8 cellular contexts compared by ENCODE assay signal in genomic region chr7:139340037-139340807, GRCh38. TPM values are rescaled to one million over a fixed set of nuclear protein-coding genes. Genes with fewer than 3 reads are reported as not detected.
DNase-seq lines count a peak whose midpoint lies in the region; ATAC-seq, FAIRE-seq and TF ChIP-seq lines count a peak whose summit lies in the region.

No MANE protein-coding gene starts in this region.

- H3K27me3 ChIP-seq in adrenal gland = no peaks in the 10 kb centered on the region
- no peaks in the 10 kb centered on the region for H3K27me3 ChIP-seq in heart left ventricle

- H3K4me1 ChIP-seq in adrenal gland (replicated peaks in 1 of 2) (peaks cover 4 to 11% of the 10 kb centered on the region in 2 donors), heart left ventricle (peaks cover 0 to 23% (median 10%) of the 10 kb centered on the region in 12 donors)

- H3K4me1 Mint-ChIP-seq in type B pancreatic cell (ENCODE audit: unreplicated experiment) = peaks cover 10% of the 10 kb centered on the region

- H3K36me3 Mint-ChIP-seq in type B pancreatic cell = peaks cover 17% of the 10 kb centered on the region

- H3K4me3 ChIP-seq in adrenal gland = peak overlapping the region; percentile 49 to 88 (median 68)
- H3K4me3 ChIP-seq in heart left ventricle = peak overlapping the region; percentile 63 to 88 (median 84)

- TF ChIP-seq CTCF in adrenal gland (IDR thresholded peaks at IDR 0.05) (peak; percentile 48 to 84 (median 73)), heart left ventricle (IDR thresholded peaks at IDR 0.05) (peak; percentile 64 to 92 (median 80)), type B pancreatic cell (conservative IDR thresholded peaks at IDR 0.05) (peak; percentile 83)

- TF ChIP-seq POLR2A in GM12891 (IDR thresholded peaks at IDR 0.05; ENCODE audit: low read depth, low read length) = peak; percentile 53; the same call in 1 of the 2 replicates
- peak in 1 of 2 donors; percentile 66 for TF ChIP-seq POLR2A in adrenal gland (IDR thresholded peaks at IDR 0.05)
- TF ChIP-seq POLR2A in heart left ventricle (IDR thresholded peaks at IDR 0.05) = peak in 1 of 2 donors; percentile 54

- H3K27ac Mint-ChIP-seq in type B pancreatic cell = peak overlapping the region; percentile 100

- H3K9me3 Mint-ChIP-seq in type B pancreatic cell = no peaks in the 10 kb centered on the region

- H3K27me3 Mint-ChIP-seq in type B pancreatic cell = peaks cover 9% of the 10 kb centered on the region

- intact Hi-C loops in adrenal gland (cut with DNase I) = loop anchor here in 1 of 2 donors (2.0 kb wide), 1 partner anchor 19 kb away; the partner anchor contains the start of gene LUC7L2
- intact Hi-C loops in heart left ventricle (cut with DNase I) = loop anchor here in 5 of 10 donors (1.0 to 2.0 kb wide), 4 partner anchors 19 to 109 kb away; partner anchors contain the start of genes LUC7L2 (in 4 of the 5) and UBN2 (in 2 of the 5)

- H3K4me3 Mint-ChIP-seq in type B pancreatic cell = peak overlapping the region; percentile 96

- peaks cover 0 to 1% of the 10 kb centered on the region in 2 donors for H3K36me3 ChIP-seq in adrenal gland (replicated peaks in 1 of 2)
- peaks cover 0 to 3% (median under 1%) of the 10 kb centered on the region in 9 donors for H3K36me3 ChIP-seq in heart left ventricle

- peak; percentile 99 for FAIRE-seq in GM12891 (lab: Jason Lieb, UNC)

- H3K9me3 ChIP-seq in adrenal gland (replicated peaks in 1 of 3) (no peaks in the 10 kb centered on the region), heart left ventricle (peaks cover 0 to 9% (median 0%) of the 10 kb centered on the region in 12 donors)

- 2 to 6% (median 4%) methylated on average over 18 to 66 of the region's 66 CpGs for WGBS in adrenal gland, 4 donors
- WGBS in heart left ventricle, 4 donors = 2 to 3% (median 2%) methylated on average over 46 to 66 of the region's 66 CpGs

- DNase-seq in GM12891 (ENCODE audit: insufficient read length, low spot score) (peak; percentile 82), NCI-H1436 treated with DMSO at 0.1 percent for 48 hours (lab: John Stamatoyannopoulos, UW) (peak; percentile 98), T follicular helper cell (ENCODE audit: low read depth) (peak; percentile 98), adrenal gland (peak; percentile 98 to 100 (median 99)), heart left ventricle (peak; percentile 98 to 99 (median 98)), pons (ENCODE audit: low spot score) (peak; percentile 100), type B pancreatic cell (ENCODE audit: extremely low spot score, unreplicated experiment) (peak; percentile 97)

- ATAC-seq in HG02870 (IDR thresholded peaks at IDR 0.05; ENCODE audit: unreplicated experiment) = peak; percentile 74
- ATAC-seq in heart left ventricle = peak; percentile 87 to 90 (median 90)

- H3K27ac ChIP-seq in adrenal gland = peak overlapping the region; percentile 93 to 100 (median 100)
- peak overlapping the region; percentile 96 to 100 (median 99) for H3K27ac ChIP-seq in heart left ventricle

TF ChIP-seq in GM12891, 5 proteins besides CTCF, POLR2A, EP300 and RAD21:
- TF ChIP-seq SPI1 (IDR thresholded peaks at IDR 0.05; ENCODE audit: low read depth, low read length) = peak; percentile 32; the same call in 1 of the 2 replicates
- TF ChIP-seq POU2F2 (IDR thresholded peaks at IDR 0.05; ENCODE audit: low read depth, low read length) = peak; percentile 82
- TF ChIP-seq TAF1 (IDR thresholded peaks at IDR 0.05; ENCODE audit: low read depth, low read length) = peak; percentile 34; the same call in 1 of the 2 replicates
- TF ChIP-seq PAX5 (IDR thresholded peaks at IDR 0.05; ENCODE audit: insufficient read depth, low read length, severe bottlenecking) = peak; percentile 42
- TF ChIP-seq POLR2AphosphoS5 (IDR thresholded peaks at IDR 0.05; ENCODE audit: low read depth, low read length) = no peak

RNA-seq across cellular contexts. Expression of gene FMC1, which starts 0.9 kb away (rescaled TPM):
- polyA plus RNA-seq in GM12891 (2012; ENCODE audit: low read depth, missing spikeins) = 13.7 TPM
- total RNA-seq in adrenal gland (10 to 100 TPM in 7 of 8 donors, 1 to 10 TPM in 1; 10.0 to 29.5 (median 20.2) TPM), heart left ventricle (10 to 100 TPM; 19.0 to 60.0 (median 33.8) TPM), type B pancreatic cell (ENCODE audit: low replicate concordance) (13.9 and 15.2 TPM in 2 replicates)
- polyA plus RNA-seq in adrenal gland (10 to 100 TPM; 14.9 to 98.6 (median 50.0) TPM), heart left ventricle (10 to 100 TPM; 21.8 to 95.7 TPM)

RNA-seq across cellular contexts. Expression of gene LUC7L2, which starts 19.5 kb away (rescaled TPM):
- 48.0 TPM for polyA plus RNA-seq in GM12891 (2012; ENCODE audit: low read depth, missing spikeins)
- 10 to 100 TPM; 31.5 to 100.0 (median 54.4) TPM for total RNA-seq in adrenal gland
- 10 to 100 TPM; 51.2 to 87.6 (median 55.3) TPM for polyA plus RNA-seq in adrenal gland
- total RNA-seq in heart left ventricle = 10 to 100 TPM; 29.4 to 55.4 (median 46.3) TPM
- 10 to 100 TPM; 29.8 to 39.3 TPM for polyA plus RNA-seq in heart left ventricle
- 83.5 and 90.0 TPM in 2 replicates for total RNA-seq in type B pancreatic cell (ENCODE audit: low replicate concordance)

Comparison
In these comparisons a context has a peak if more than half of its experiments do, and no peak if none do; other contexts are left out.
1. Peak in every context shown above with its lines: DNase-seq, ATAC-seq, H3K4me3 ChIP-seq and H3K27ac ChIP-seq.